12 cellular contexts compared by ENCODE assay signal in genomic region chr9:130938184-130938651, GRCh38. TPM values are rescaled to one million over a fixed set of nuclear protein-coding genes. Genes with fewer than 3 reads are reported as not detected.
DNase-seq lines count a peak whose midpoint lies in the region; ATAC-seq and TF ChIP-seq lines count a peak whose summit lies in the region.
"Had no signal": no experiment of that assay in that cellular context is flagged by ENCODE, and none has a peak within 500 bp of the region (broad histone marks: within the 10 kb centered on the region; RNA-seq: fewer than 3 reads in every experiment).

No MANE protein-coding gene starts in this region.

- TF ChIP-seq CTCF in cardiac muscle cell (IDR thresholded peaks at IDR 0.05; ENCODE audit: low read depth, low read length) (no peak), MCF 10A (IDR thresholded peaks at IDR 0.05; ENCODE audit: unreplicated experiment) (no peak), lower lobe of right lung (IDR thresholded peaks at IDR 0.05) (no peak), upper lobe of left lung (IDR thresholded peaks at IDR 0.05) (no peak)

- POLR2A ChIA-PET in MCF 10A (lab: Yijun Ruan, JAX), result no interaction called here

- H3K4me1 ChIP-seq in cardiac muscle cell (ENCODE audit: low read depth) (peaks cover 2% of the 10 kb centered on the region), lower lobe of right lung (peaks cover 24% of the 10 kb centered on the region), upper lobe of left lung (peaks cover 22 to 51% (median 32%) of the 10 kb centered on the region in 4 donors)

- CTCF ChIA-PET in MCF 10A (lab: Yijun Ruan, JAX), result no interaction called here

- ATAC-seq in left cardiac atrium, result no peak
- ATAC-seq in lower lobe of right lung, result no peak
- no peak for ATAC-seq in upper lobe of left lung (ENCODE audit: low FRiP score in 2 of 2)
- no peak for ATAC-seq in GM19452 (IDR thresholded peaks at IDR 0.05; ENCODE audit: unreplicated experiment)

- no peak for DNase-seq in cardiac muscle cell (ENCODE audit: low read depth in 1 of 2, low spot score in 1 of 2)
- DNase-seq in left cardiac atrium, result no peak
- DNase-seq in MCF 10A (ENCODE audit: unreplicated experiment), result no peak
- no peak for DNase-seq in lower lobe of right lung
- peak in 1 of 2 donors; percentile 82 for DNase-seq in upper lobe of left lung
- no peak for DNase-seq in foreskin melanocyte
- no peak for DNase-seq in NCI-H82 treated with DMSO at 0.1 percent for 48 hours (lab: John Stamatoyannopoulos, UW; ENCODE audit: unreplicated experiment)
- DNase-seq: effector CD8-positive, alpha-beta T cell; NCI-H1417 treated with DMSO at 0.1 percent for 48 hours; stimulated activated CD4-positive, alpha-beta T cell treated with anti-CD3 and anti-CD28 coated beads, Interleukin-4, amount 100 ng/mL, for 4 hours had no signal

- no TSS peak for BruUV-seq in MCF 10A (replicated peaks; lab: Mats Ljungman, UMichigan)

- 5 to 13% methylated on average over 4 to 15 of the region's 52 CpGs for WGBS in upper lobe of left lung, 2 donors

- intact Hi-C loops in left cardiac atrium (cut with DNase I) (loop anchor here in 1 of 2 donors (5.0 kb wide), 1 partner anchor 71 kb away; no protein-coding TSS in a partner anchor), MCF 10A (cut with micrococcal nuclease) (no loop called here), lower lobe of right lung (cut with DNase I) (no loop called here)

- no peak overlapping the region for H3K27ac Mint-ChIP-seq in MCF 10A (ENCODE audit: low read depth, unreplicated experiment)

- H3K36me3 Mint-ChIP-seq in MCF 10A (ENCODE audit: insufficient read depth, unreplicated experiment), result no peaks in the 10 kb centered on the region

- peaks cover 18% of the 10 kb centered on the region for H3K4me1 Mint-ChIP-seq in MCF 10A (ENCODE audit: insufficient read depth, unreplicated experiment)

- H3K27me3 ChIP-seq in cardiac muscle cell, result peaks cover 54% of the 10 kb centered on the region
- peaks cover 90% of the 10 kb centered on the region for H3K27me3 ChIP-seq in lower lobe of right lung (ENCODE audit: low read depth)
- H3K27me3 ChIP-seq in upper lobe of left lung, result peaks cover 2 to 40% (median 21%) of the 10 kb centered on the region in 4 donors

- no peaks in the 10 kb centered on the region for H3K36me3 ChIP-seq in cardiac muscle cell
- H3K36me3 ChIP-seq in lower lobe of right lung, result no peaks in the 10 kb centered on the region
- no peaks in the 10 kb centered on the region for H3K36me3 ChIP-seq in upper lobe of left lung

- H3K4me3 Mint-ChIP-seq in MCF 10A (ENCODE audit: unreplicated experiment), result peak overlapping the region; percentile 76

- H3K27ac ChIP-seq in cardiac muscle cell (no peak overlapping the region), lower lobe of right lung (no peak overlapping the region), upper lobe of left lung (no peak overlapping the region)

- no peaks in the 10 kb centered on the region for H3K9me3 Mint-ChIP-seq in MCF 10A (ENCODE audit: unreplicated experiment)

- H3K9me3 ChIP-seq in cardiac muscle cell (ENCODE audit: low read depth) (no peaks in the 10 kb centered on the region), lower lobe of right lung (no peaks in the 10 kb centered on the region), upper lobe of left lung (no peaks in the 10 kb centered on the region)

- peaks cover 11% of the 10 kb centered on the region for H3K27me3 Mint-ChIP-seq in MCF 10A (ENCODE audit: insufficient read depth, unreplicated experiment)

- TF ChIP-seq EP300 in upper lobe of left lung (IDR thresholded peaks at IDR 0.05), result no peak

- TF ChIP-seq POLR2A in upper lobe of left lung (IDR thresholded peaks at IDR 0.05), result no peak

- peak overlapping the region; percentile 55 for H3K4me3 ChIP-seq in cardiac muscle cell
- H3K4me3 ChIP-seq in lower lobe of right lung, result peak overlapping the region; percentile 25
- peak overlapping the region in 3 of 4 donors; percentile 47 to 56 (median 53) for H3K4me3 ChIP-seq in upper lobe of left lung

RNA-seq across cellular contexts. Expression of gene FIBCD1, which starts 0.8 kb away (rescaled TPM):
- 0.39 and 4.0 TPM in 2 replicates for total RNA-seq in cardiac muscle cell
- 0.24 and 0.43 TPM in 2 replicates for polyA plus RNA-seq in cardiac muscle cell
- 1 to 10 TPM; 1.0 to 2.2 TPM for total RNA-seq in left cardiac atrium
- total RNA-seq in MCF 10A (2022), result 1.6 and 2.8 TPM in 2 replicates
- total RNA-seq in lower lobe of right lung, result 1.3 TPM
- total RNA-seq in upper lobe of left lung, result 10 to 100 TPM in 2 of 6 donors, 1 to 10 TPM in 3, under 1 TPM in 1; 0.30 to 15.8 (median 4.1) TPM
- total RNA-seq: liver had no signal
- polyA plus RNA-seq: liver had no signal

RNA-seq across cellular contexts. Expression of gene QRFP, which starts 41.6 kb away (rescaled TPM):
- total RNA-seq in cardiac muscle cell (not detected in 2 replicates), left cardiac atrium (not detected), MCF 10A (2022) (not detected in 2 replicates), lower lobe of right lung (not detected), upper lobe of left lung (not detected)
- 0.45 TPM in 1 of 2 replicates, not detected in the other for polyA plus RNA-seq in cardiac muscle cell
- polyA plus RNA-seq: liver had no signal
